ENCODE assay signal across 3 cellular contexts in the genomic region with DNA sequence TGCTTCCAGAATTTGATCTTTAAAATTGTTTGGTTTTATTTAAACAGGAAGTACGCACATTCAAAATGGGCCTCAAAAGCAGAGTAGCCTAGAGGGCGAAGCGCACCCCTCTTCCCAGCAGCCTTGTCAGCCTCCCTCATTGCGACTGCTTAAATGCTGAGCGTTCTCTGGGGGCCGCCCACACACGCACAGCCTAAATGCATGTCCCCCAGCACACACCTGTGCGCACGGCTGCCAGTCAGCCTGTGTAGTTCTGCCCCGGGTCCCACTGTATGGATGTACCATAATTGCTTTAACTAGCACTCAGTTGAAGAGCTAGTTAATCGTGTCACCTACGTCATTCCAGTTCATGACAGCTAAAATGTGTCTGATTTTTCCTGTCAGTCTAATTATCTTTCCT.
TF ChIP-seq lines count a peak whose summit lies in the region.

No MANE protein-coding gene starts in this region.

TF ChIP-seq in HepG2, 621 proteins besides CTCF, POLR2A, EP300 and RAD21 (continued from another document):
- TF ChIP-seq NR2F6 (IDR thresholded peaks at IDR 0.05) (no peak), NR2F6 (CRISPR knock-in tag; IDR thresholded peaks at IDR 0.05) (no peak)

TF ChIP-seq in neural cell, 6 proteins besides CTCF, POLR2A, EP300 and RAD21 (continued from another document):
- TF ChIP-seq EZH2 (IDR thresholded peaks at IDR 0.05; ENCODE audit: borderline replicate concordance, insufficient read depth, low read length, poor library complexity, severe bottlenecking) (no peak), POLR2AphosphoS5 (IDR thresholded peaks at IDR 0.05) (peak; percentile 73)

TF ChIP-seq in WTC11, 78 proteins besides CTCF, POLR2A, EP300 and RAD21 (continued from another document):
- TF ChIP-seq, protein P1, sequence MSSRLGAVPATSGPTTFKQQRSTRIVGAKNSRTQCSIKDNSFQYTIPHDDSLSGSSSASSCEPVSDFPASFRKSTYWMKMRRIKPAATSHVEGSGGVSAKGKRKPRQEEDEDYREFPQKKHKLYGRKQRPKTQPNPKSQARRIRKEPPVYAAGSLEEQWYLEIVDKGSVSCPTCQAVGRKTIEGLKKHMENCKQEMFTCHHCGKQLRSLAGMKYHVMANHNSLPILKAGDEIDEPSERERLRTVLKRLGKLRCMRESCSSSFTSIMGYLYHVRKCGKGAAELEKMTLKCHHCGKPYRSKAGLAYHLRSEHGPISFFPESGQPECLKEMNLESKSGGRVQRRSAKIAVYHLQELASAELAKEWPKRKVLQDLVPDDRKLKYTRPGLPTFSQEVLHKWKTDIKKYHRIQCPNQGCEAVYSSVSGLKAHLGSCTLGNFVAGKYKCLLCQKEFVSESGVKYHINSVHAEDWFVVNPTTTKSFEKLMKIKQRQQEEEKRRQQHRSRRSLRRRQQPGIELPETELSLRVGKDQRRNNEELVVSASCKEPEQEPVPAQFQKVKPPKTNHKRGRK (CRISPR knock-in tag; IDR thresholded peaks at IDR 0.05; ENCODE audit: borderline replicate concordance), result no peak
- no peak for TF ChIP-seq JAZF1 (CRISPR knock-in tag; IDR thresholded peaks at IDR 0.05)
- no peak for TF ChIP-seq NR2C2 (CRISPR knock-in tag; IDR thresholded peaks at IDR 0.05)
- TF ChIP-seq HMGA2 (CRISPR knock-in tag; IDR thresholded peaks at IDR 0.05), result no peak
- no peak for TF ChIP-seq GTF2I (CRISPR knock-in tag; conservative IDR thresholded peaks at IDR 0.05)
- TF ChIP-seq ELF4 (CRISPR knock-in tag; IDR thresholded peaks at IDR 0.05; ENCODE audit: low read depth), result no peak
- TF ChIP-seq NFE2L1 (CRISPR knock-in tag; IDR thresholded peaks at IDR 0.05), result no peak
- TF ChIP-seq, protein P2, sequence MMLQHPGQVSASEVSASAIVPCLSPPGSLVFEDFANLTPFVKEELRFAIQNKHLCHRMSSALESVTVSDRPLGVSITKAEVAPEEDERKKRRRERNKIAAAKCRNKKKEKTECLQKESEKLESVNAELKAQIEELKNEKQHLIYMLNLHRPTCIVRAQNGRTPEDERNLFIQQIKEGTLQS (CRISPR knock-in tag; conservative IDR thresholded peaks at IDR 0.05), result no peak
- no peak for TF ChIP-seq CBFB (CRISPR knock-in tag; IDR thresholded peaks at IDR 0.05; ENCODE audit: low read depth)
- no peak for TF ChIP-seq FOXP1 (CRISPR knock-in tag; IDR thresholded peaks at IDR 0.05; ENCODE audit: borderline replicate concordance)
- no peak for TF ChIP-seq TCF7 (CRISPR knock-in tag; IDR thresholded peaks at IDR 0.05; ENCODE audit: low read depth)
